In the genomic region with DNA sequence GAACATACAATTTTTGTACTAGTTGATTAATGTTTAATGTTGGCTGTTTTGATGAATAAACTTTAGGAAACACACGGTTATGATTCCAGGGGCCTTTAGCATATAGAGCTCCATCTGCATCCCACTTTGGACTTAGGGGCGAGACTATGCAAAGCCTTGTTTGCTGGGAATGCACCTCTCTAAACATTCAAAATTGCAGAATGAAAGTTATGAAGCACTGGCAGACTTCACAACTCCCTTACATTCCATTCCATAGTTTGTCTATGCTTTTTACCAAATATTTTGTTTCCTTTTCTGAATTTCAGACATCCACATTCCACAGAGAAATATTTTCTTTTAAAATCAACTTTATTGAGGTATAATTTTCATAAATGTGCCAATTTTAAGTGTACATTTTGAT, we compare ENCODE assay signal across 34 cellular contexts. TPM values are rescaled to one million over a fixed set of nuclear protein-coding genes. Genes with fewer than 3 reads are reported as not detected.
"Had no signal": no experiment of that assay in that cellular context is flagged by ENCODE, and none has a peak within 500 bp of the region (broad histone marks: within the 10 kb centered on the region; RNA-seq: fewer than 3 reads in every experiment).

No MANE protein-coding gene starts in this region.

- H3K27me3 ChIP-seq: adrenal gland had no signal

- H3K9me3 Mint-ChIP-seq: activated CD4-positive, alpha-beta memory T cell treated with anti-CD3 and anti-CD28 coated beads, Interleukin-2, amount 10 ng/mL, durations not matched to agents 7 days and 5 days; activated naive CD4-positive, alpha-beta T cell treated with anti-CD3 and anti-CD28 coated beads, Interleukin-2, amount 50 U/mL, for 24 hours; activated naive CD8-positive, alpha-beta T cell treated with anti-CD3 and anti-CD28 coated beads, Interleukin-2, amount 10 ng/mL, durations not matched to agents 7 days and 5 days; brain had no signal

- H3K4me3 Mint-ChIP-seq: activated CD4-positive, alpha-beta memory T cell treated with anti-CD3 and anti-CD28 coated beads, Interleukin-2, amount 10 ng/mL, durations not matched to agents 7 days and 5 days; activated CD8-positive, alpha-beta memory T cell treated with anti-CD3 and anti-CD28 coated beads, Interleukin-2, amount 10 ng/mL, durations not matched to agents 7 days and 5 days; activated naive CD4-positive, alpha-beta T cell treated with anti-CD3 and anti-CD28 coated beads, Interleukin-2, amount 50 U/mL, for 24 hours; activated naive CD8-positive, alpha-beta T cell treated with anti-CD3 and anti-CD28 coated beads, Interleukin-2, amount 10 ng/mL, durations not matched to agents 7 days and 5 days; brain had no signal

- H3K4me2 ChIP-seq: PC-9 had no signal

- H3K4me1 ChIP-seq: adrenal gland had no signal

- H3K9me3 ChIP-seq: adrenal gland had no signal

- H3K27me3 Mint-ChIP-seq: activated naive CD4-positive, alpha-beta T cell treated with anti-CD3 and anti-CD28 coated beads, Interleukin-2, amount 50 U/mL, for 24 hours had no signal

- ATAC-seq: activated CD8-positive, alpha-beta memory T cell treated with anti-CD3 and anti-CD28 coated beads, Interleukin-2, amount 10 ng/mL, durations not matched to agents 7 days and 5 days; Right ventricle myocardium inferior had no signal

- H2AFZ ChIP-seq: PC-9 had no signal

- DNase-seq: activated CD4-positive, alpha-beta memory T cell treated with anti-CD3 and anti-CD28 coated beads, Interleukin-2, amount 10 ng/mL, durations not matched to agents 7 days and 5 days; activated CD4-positive, alpha-beta T cell treated with anti-CD3 and anti-CD28 coated beads for 1 hour; activated CD4-positive, alpha-beta T cell treated with anti-CD3 and anti-CD28 coated beads for 48 hours; activated CD4-positive, CD25-positive, alpha-beta regulatory T cell; activated CD8-positive, alpha-beta memory T cell treated with anti-CD3 and anti-CD28 coated beads for 24 hours; activated CD8-positive, alpha-beta memory T cell treated with anti-CD3 and anti-CD28 coated beads, Interleukin-2, amount 10 ng/mL, durations not matched to agents 7 days and 5 days; activated CD8-positive, alpha-beta memory T cell treated with anti-CD3 and anti-CD28 coated beads, Interleukin-2, amount 50 U/mL, for 48 hours; activated effector memory CD4-positive, alpha-beta T cell treated with anti-CD3 and anti-CD28 coated beads, Interleukin-2, amount 50 U/mL, for 16 hours; activated naive CD4-positive, alpha-beta T cell treated with Interleukin-2 at 50 U/mL for 16 hours; activated naive CD8-positive, alpha-beta T cell treated with anti-CD3 and anti-CD28 coated beads, Interleukin-2, amount 10 ng/mL, durations not matched to agents 7 days and 5 days; activated T-cell treated with anti-CD3 and anti-CD28 coated beads, Interleukin-2, amount 50 U/mL, for 48 hours; adrenal gland; caudate nucleus; cerebellar nuclear complex; Karpas-422; NCI-H1105; NCI-H1417 treated with DMSO at 0.1 percent for 48 hours; NCI-H1930; NCI-H2081 treated with DMSO at 0.1 percent for 48 hours; NCI-H345; NCI-H524 treated with DMSO at 0.1 percent for 48 hours; PC-9; SIG-M5; T1000; WERI-Rb-1 had no signal

- H3K27ac ChIP-seq: adrenal gland, PC-9, RWPE1, WERI-Rb-1 had no signal

- H3K36me3 ChIP-seq: adrenal gland, WERI-Rb-1 had no signal

- H3K27ac Mint-ChIP-seq: activated CD4-positive, alpha-beta memory T cell treated with anti-CD3 and anti-CD28 coated beads, Interleukin-2, amount 10 ng/mL, durations not matched to agents 7 days and 5 days; activated CD8-positive, alpha-beta memory T cell treated with anti-CD3 and anti-CD28 coated beads, Interleukin-2, amount 10 ng/mL, durations not matched to agents 7 days and 5 days; activated naive CD4-positive, alpha-beta T cell treated with anti-CD3 and anti-CD28 coated beads, Interleukin-2, amount 50 U/mL, for 24 hours; activated naive CD8-positive, alpha-beta T cell treated with anti-CD3 and anti-CD28 coated beads, Interleukin-2, amount 10 ng/mL, durations not matched to agents 7 days and 5 days; brain had no signal

- H3K4me3 ChIP-seq: adrenal gland, PC-9 had no signal

- H3K36me3 Mint-ChIP-seq: activated CD8-positive, alpha-beta memory T cell treated with anti-CD3 and anti-CD28 coated beads, Interleukin-2, amount 10 ng/mL, durations not matched to agents 7 days and 5 days; activated naive CD4-positive, alpha-beta T cell treated with anti-CD3 and anti-CD28 coated beads, Interleukin-2, amount 50 U/mL, for 24 hours; activated naive CD8-positive, alpha-beta T cell treated with anti-CD3 and anti-CD28 coated beads, Interleukin-2, amount 10 ng/mL, durations not matched to agents 7 days and 5 days; brain had no signal

RNA-seq across cellular contexts. Expression of gene TCP11, which starts 10.3 kb away (rescaled TPM):
- total RNA-seq: activated CD4-positive, alpha-beta memory T cell treated with anti-CD3 and anti-CD28 coated beads, Interleukin-2, amount 10 ng/mL, durations not matched to agents 7 days and 5 days; activated CD8-positive, alpha-beta memory T cell treated with anti-CD3 and anti-CD28 coated beads, Interleukin-2, amount 10 ng/mL, durations not matched to agents 7 days and 5 days; activated naive CD8-positive, alpha-beta T cell treated with anti-CD3 and anti-CD28 coated beads, Interleukin-2, amount 10 ng/mL, durations not matched to agents 7 days and 5 days; bronchial epithelial cell; MCF 10A; NCI-H460; PC-9; Right ventricle myocardium inferior; T-helper 1 cell treated with Interleukin-12 subunit alpha and Interleukin-12 subunit beta and Interleukin-4 antibody, amounts not matched to agents 30 ng/mL and 1 ng/mL, for 36 hours; T-helper 2 cell treated with Interferon-gamma antibody and Interleukin-4, amounts not matched to agents 100 ng/mL and 5 ng/mL, for 36 hours had no signal
